ENCODE assay signal across 1 cellular context in genomic region chr14:34023824-34024767, GRCh38.
TF ChIP-seq lines count a peak whose summit lies in the region.

No MANE protein-coding gene starts in this region.

TF ChIP-seq in HepG2, 621 proteins besides CTCF, POLR2A, EP300 and RAD21 (continued from another document and continues in another):
- TF ChIP-seq PRMT3 (CRISPR knock-in tag; IDR thresholded peaks at IDR 0.05; ENCODE audit: borderline replicate concordance, low read depth): no peak
- 0 out of 2 replicates have a peak, but pooled peaks have one; percentile 59 for TF ChIP-seq CREB3 (CRISPR knock-in tag; IDR thresholded peaks at IDR 0.05)
- TF ChIP-seq MLX (CRISPR knock-in tag; IDR thresholded peaks at IDR 0.05): peak; percentile 81
- no peak for TF ChIP-seq NRL (CRISPR knock-in tag; IDR thresholded peaks at IDR 0.05; ENCODE audit: borderline replicate concordance)
- no peak for TF ChIP-seq PTBP1 (IDR thresholded peaks at IDR 0.05; ENCODE audit: low read depth, low read length, poor library complexity, severe bottlenecking)
- peak; percentile 32; the same call in 1 of the 2 replicates for TF ChIP-seq SRF (IDR thresholded peaks at IDR 0.05; ENCODE audit: low read depth, low read length)
- TF ChIP-seq ZNF256 (CRISPR knock-in tag; conservative IDR thresholded peaks at IDR 0.05): peak; percentile 99
- peak; percentile 54; the same call in 1 of the 2 replicates for TF ChIP-seq MEF2D (CRISPR knock-in tag; IDR thresholded peaks at IDR 0.05)
- TF ChIP-seq ARID5B (CRISPR knock-in tag; IDR thresholded peaks at IDR 0.05): peak; percentile 100
- TF ChIP-seq ZGPAT (CRISPR knock-in tag; IDR thresholded peaks at IDR 0.05): peak; percentile 99
- peak in 1 of 2 experiments; percentile 80; a peak in 2 of 4 replicates for TF ChIP-seq REST (IDR thresholded peaks at IDR 0.05; ENCODE audit: borderline replicate concordance in 1 of 2, low read depth in 1 of 2, low read length in 2 of 2)
- peak; percentile 21 for TF ChIP-seq PRPF4 (IDR thresholded peaks at IDR 0.05; ENCODE audit: low read depth, low read length, poor library complexity, severe bottlenecking)
- TF ChIP-seq ZNF296 (CRISPR knock-in tag; conservative IDR thresholded peaks at IDR 0.05): no peak
- TF ChIP-seq ZNF496 (CRISPR knock-in tag; IDR thresholded peaks at IDR 0.05; ENCODE audit: insufficient replicate concordance): no peak
- TF ChIP-seq ZNF280B (CRISPR knock-in tag; IDR thresholded peaks at IDR 0.05; ENCODE audit: borderline replicate concordance): no peak
- TF ChIP-seq KDM5B (CRISPR knock-in tag; IDR thresholded peaks at IDR 0.05; ENCODE audit: borderline replicate concordance): no peak
- no peak for TF ChIP-seq TRIM22 (IDR thresholded peaks at IDR 0.05)
- peak; percentile 95 for TF ChIP-seq ZNF317 (CRISPR knock-in tag; IDR thresholded peaks at IDR 0.05)
- TF ChIP-seq ZNF232 (CRISPR knock-in tag; IDR thresholded peaks at IDR 0.05; ENCODE audit: borderline replicate concordance): peak; percentile 87; the same call in 1 of the 2 replicates
- TF ChIP-seq CEBPG (CRISPR knock-in tag; IDR thresholded peaks at IDR 0.05): peak; percentile 97
- no peak for TF ChIP-seq NFE2L2 (IDR thresholded peaks at IDR 0.05; ENCODE audit: low read length)
- peak; percentile 81 for TF ChIP-seq STAT6 (CRISPR knock-in tag; IDR thresholded peaks at IDR 0.05; ENCODE audit: borderline replicate concordance)
- peak; percentile 57; the same call in 1 of the 2 replicates for TF ChIP-seq ZNF280D (CRISPR knock-in tag; IDR thresholded peaks at IDR 0.05)
- peak; percentile 86 for TF ChIP-seq SMYD3 (CRISPR knock-in tag; IDR thresholded peaks at IDR 0.05)
- peak; percentile 28 for TF ChIP-seq STAG1 (CRISPR knock-in tag; IDR thresholded peaks at IDR 0.05)
- TF ChIP-seq NFRKB (IDR thresholded peaks at IDR 0.05): no peak
- TF ChIP-seq ZNF792 (CRISPR knock-in tag; IDR thresholded peaks at IDR 0.05): peak; percentile 96
- no peak for TF ChIP-seq ZSCAN9 (CRISPR knock-in tag; IDR thresholded peaks at IDR 0.05; ENCODE audit: borderline replicate concordance)
- TF ChIP-seq WIZ (CRISPR knock-in tag; IDR thresholded peaks at IDR 0.05): no peak
- no peak for TF ChIP-seq THAP7 (CRISPR knock-in tag; IDR thresholded peaks at IDR 0.05)
- TF ChIP-seq ELK4 (CRISPR knock-in tag; IDR thresholded peaks at IDR 0.05; ENCODE audit: borderline replicate concordance): no peak
- TF ChIP-seq BATF2 (CRISPR knock-in tag; IDR thresholded peaks at IDR 0.05): no peak
- peak; percentile 96 for TF ChIP-seq FOXJ3 (CRISPR knock-in tag; IDR thresholded peaks at IDR 0.05; ENCODE audit: borderline replicate concordance)
